12 cellular contexts compared by ENCODE assay signal in genomic region chr19:7789447-7789846, GRCh38. TPM values are rescaled to one million over a fixed set of nuclear protein-coding genes. Genes with fewer than 3 reads are reported as not detected.
DNase-seq lines count a peak whose midpoint lies in the region; ATAC-seq and TF ChIP-seq lines count a peak whose summit lies in the region.
"Had no signal": no experiment of that assay in that cellular context is flagged by ENCODE, and none has a peak within 500 bp of the region (broad histone marks: within the 10 kb centered on the region; RNA-seq: fewer than 3 reads in every experiment).

No MANE protein-coding gene starts in this region.

- peaks cover 6% of the 10 kb centered on the region for H3K4me1 Mint-ChIP-seq in activated naive CD8-positive, alpha-beta T cell (ENCODE audit: low read depth)
- peaks cover 8% of the 10 kb centered on the region for H3K4me1 Mint-ChIP-seq in activated naive CD8-positive, alpha-beta T cell treated with anti-CD3 and anti-CD28 coated beads, Interleukin-2, amount 50 U/mL, for 24 hours
- no peaks in the 10 kb centered on the region for H3K4me1 Mint-ChIP-seq in type B pancreatic cell (ENCODE audit: unreplicated experiment)

- H3K9ac ChIP-seq in GM23248 = no peak overlapping the region

- H3K27me3 ChIP-seq in GM23248 (replicated peaks; ENCODE audit: insufficient read depth) = peaks cover 25% of the 10 kb centered on the region

- H3K9me3 ChIP-seq in GM23248 (ENCODE audit: low read depth) = no peaks in the 10 kb centered on the region

- WGBS in GM23248 (ENCODE audit: low coverage in 1 of 2, low lambda C conversion rate in 2 of 2, missing lambda C conversion rate in 2 of 2), 2 experiments = 5 to 6% methylated on average over 19 to 31 of the region's 31 CpGs

- in situ Hi-C loops in GM23248 (cut with MboI) = no loop called here

- no peaks in the 10 kb centered on the region for H3K9me2 ChIP-seq in GM23248 (ENCODE audit: insufficient read depth)

- no peak for TF ChIP-seq CTCF in type B pancreatic cell (conservative IDR thresholded peaks at IDR 0.05)

- H4K20me1 ChIP-seq in GM23248 (ENCODE audit: insufficient read depth) = no peaks in the 10 kb centered on the region

- no peaks in the 10 kb centered on the region for H3K36me3 Mint-ChIP-seq in activated naive CD8-positive, alpha-beta T cell
- no peaks in the 10 kb centered on the region for H3K36me3 Mint-ChIP-seq in activated naive CD8-positive, alpha-beta T cell treated with anti-CD3 and anti-CD28 coated beads, Interleukin-2, amount 50 U/mL, for 24 hours (ENCODE audit: low read depth)
- H3K36me3 Mint-ChIP-seq in type B pancreatic cell = peaks cover 6% of the 10 kb centered on the region

- peak overlapping the region; percentile 78 for H3K4me3 Mint-ChIP-seq in activated naive CD8-positive, alpha-beta T cell
- H3K4me3 Mint-ChIP-seq in activated naive CD8-positive, alpha-beta T cell treated with anti-CD3 and anti-CD28 coated beads, Interleukin-2, amount 50 U/mL, for 24 hours = no peak overlapping the region
- peak overlapping the region; percentile 73 for H3K4me3 Mint-ChIP-seq in type B pancreatic cell

- no peaks in the 10 kb centered on the region for H3K79me2 ChIP-seq in GM23248 (ENCODE audit: insufficient read depth)

- H3K27me3 Mint-ChIP-seq in activated naive CD8-positive, alpha-beta T cell = peaks cover 8% of the 10 kb centered on the region
- H3K27me3 Mint-ChIP-seq in activated naive CD8-positive, alpha-beta T cell treated with anti-CD3 and anti-CD28 coated beads, Interleukin-2, amount 50 U/mL, for 24 hours = peaks cover 44% of the 10 kb centered on the region
- peaks cover 58% of the 10 kb centered on the region for H3K27me3 Mint-ChIP-seq in type B pancreatic cell

- no peak overlapping the region for H3K27ac ChIP-seq in GM23248
- H3K27ac ChIP-seq: skin epidermis had no signal

- no peak overlapping the region for H3K4me3 ChIP-seq in GM23248
- H3K4me3 ChIP-seq: skin epidermis had no signal

- no peaks in the 10 kb centered on the region for H3K9me3 Mint-ChIP-seq in activated naive CD8-positive, alpha-beta T cell (ENCODE audit: low read depth)
- peaks cover 5% of the 10 kb centered on the region for H3K9me3 Mint-ChIP-seq in activated naive CD8-positive, alpha-beta T cell treated with anti-CD3 and anti-CD28 coated beads, Interleukin-2, amount 50 U/mL, for 24 hours
- peaks cover 4% of the 10 kb centered on the region for H3K9me3 Mint-ChIP-seq in type B pancreatic cell

- H3F3A ChIP-seq in GM23248 (ENCODE audit: insufficient read depth) = no peaks in the 10 kb centered on the region

- no peak for ATAC-seq in activated naive CD8-positive, alpha-beta T cell treated with anti-CD3 and anti-CD28 coated beads, Interleukin-2, amount 50 U/mL, for 24 hours
- peak; percentile 84 for ATAC-seq in left colon
- no peak for ATAC-seq in GM21786 (IDR thresholded peaks at IDR 0.05; ENCODE audit: unreplicated experiment)
- no peak for ATAC-seq in GM18498 (IDR thresholded peaks at IDR 0.05; ENCODE audit: unreplicated experiment)

- no peak overlapping the region for H2AFZ ChIP-seq in GM23248

- H3K36me3 ChIP-seq in GM23248 (ENCODE audit: low read depth) = no peaks in the 10 kb centered on the region

- H3K4me1 ChIP-seq in GM23248 (ENCODE audit: insufficient read depth) = no peaks in the 10 kb centered on the region

- intact Hi-C loops in left colon (cut with DNase I, micrococcal nuclease) = no loop called here

- DNase-seq in activated naive CD8-positive, alpha-beta T cell treated with anti-CD3 and anti-CD28 coated beads, Interleukin-2, amount 50 U/mL, for 24 hours = no peak
- peak; percentile 6 for DNase-seq in activated effector memory CD4-positive, alpha-beta T cell treated with Interleukin-2 at 50 U/mL for 16 hours
- DNase-seq in left colon = peak in 1 of 2 donors; percentile 43
- DNase-seq in type B pancreatic cell (ENCODE audit: extremely low spot score, unreplicated experiment) = no peak
- no peak for DNase-seq in GM23248
- DNase-seq: C1 segment of cervical spinal cord had no signal

- H3K4me2 ChIP-seq in GM23248 (ENCODE audit: unreplicated experiment) = no peak overlapping the region

- no peak overlapping the region for H3K27ac Mint-ChIP-seq in activated naive CD8-positive, alpha-beta T cell
- no peak overlapping the region for H3K27ac Mint-ChIP-seq in activated naive CD8-positive, alpha-beta T cell treated with anti-CD3 and anti-CD28 coated beads, Interleukin-2, amount 50 U/mL, for 24 hours
- peak overlapping the region; percentile 72 for H3K27ac Mint-ChIP-seq in type B pancreatic cell

RNA-seq across cellular contexts. Expression of gene CLEC4M, which starts 26.4 kb away (rescaled TPM):
- total RNA-seq in left colon = not detected
- 0.48 and 0.69 TPM in 2 replicates for total RNA-seq in type B pancreatic cell (ENCODE audit: low replicate concordance)
- not detected in 2 replicates for total RNA-seq in GM23248 (2014; rRNA removed; shearing (Covaris generic))
- polyA plus RNA-seq in GM23248 (2016; fragmentation: Nextera tagmentation; extraction: Ambion mirVana) = not detected in 2 replicates
- total RNA-seq: RPMI7951 had no signal
- polyA plus RNA-seq: keratinocyte had no signal

RNA-seq across cellular contexts. Expression of gene EVI5L, which starts 40.6 kb away (rescaled TPM):
- total RNA-seq in left colon (10 to 100 TPM; 10.5 to 13.1 TPM), type B pancreatic cell (ENCODE audit: low replicate concordance) (11.7 and 19.0 TPM in 2 replicates)
- total RNA-seq in GM23248 (2014; rRNA removed; shearing (Covaris generic)) = 24.3 and 26.8 TPM in 2 replicates
- polyA plus RNA-seq in GM23248 (2016; fragmentation: Nextera tagmentation; extraction: Ambion mirVana) = 6.9 and 8.4 TPM in 2 replicates

RNA-seq across cellular contexts. Expression of gene CD209, which starts 42.1 kb away (rescaled TPM):
- total RNA-seq in left colon (10 to 100 TPM in 1 of 2 donors, 1 to 10 TPM in 1; 2.6 to 12.1 TPM), type B pancreatic cell (ENCODE audit: low replicate concordance) (not detected in 2 replicates)
- total RNA-seq in GM23248 (2014; rRNA removed; shearing (Covaris generic)) = not detected in 2 replicates
- not detected in 2 replicates for polyA plus RNA-seq in GM23248 (2016; fragmentation: Nextera tagmentation; extraction: Ambion mirVana)
- total RNA-seq: RPMI7951 had no signal
- polyA plus RNA-seq: keratinocyte had no signal

RNA-seq across cellular contexts. Expression of gene CLEC4G, which starts 57.5 kb away (rescaled TPM):
- total RNA-seq in left colon = 1 to 10 TPM in 1 of 2 donors, not detected in 1; 1.3 TPM
- not detected in 2 replicates for total RNA-seq in type B pancreatic cell (ENCODE audit: low replicate concordance)
- not detected in 2 replicates for total RNA-seq in GM23248 (2014; rRNA removed; shearing (Covaris generic))
- not detected in 2 replicates for polyA plus RNA-seq in GM23248 (2016; fragmentation: Nextera tagmentation; extraction: Ambion mirVana)
- total RNA-seq: RPMI7951 had no signal
- polyA plus RNA-seq: keratinocyte had no signal
